In genomic region chr9:107615325-107615724, GRCh38 we compare ENCODE assay signal across 18 cellular contexts.
DNase-seq lines count a peak whose midpoint lies in the region; ATAC-seq and FAIRE-seq lines count a peak whose summit lies in the region.
"Had no signal": no experiment of that assay in that cellular context is flagged by ENCODE, and none has a peak within 500 bp of the region (broad histone marks: within the 10 kb centered on the region; RNA-seq: fewer than 3 reads in every experiment).

No MANE protein-coding gene starts in this region.

- intact Hi-C loops in dendritic cell treated with granulocyte-macrophage colony-stimulating factor and Interleukin-4, amounts not matched to agents 40 ng/mL and 50 ng/mL, for 4 days (cut with micrococcal nuclease), result no loop called here

- no peaks in the 10 kb centered on the region for H3K9me3 ChIP-seq in BLaER1 treated with 17β-estradiol and CSF1 and Interleukin-3, amounts not matched to agents 10 nM and 100 nM (replicated peaks in 1 of 11)
- H3K9me3 ChIP-seq in mesenchymal stem cell (ENCODE audit: control insufficient read depth, low read length) (no peaks in the 10 kb centered on the region), small intestine (ENCODE audit: control insufficient read depth, low read depth) (no peaks in the 10 kb centered on the region)
- H3K9me3 ChIP-seq: A549, SJCRH30 had no signal

- H3K9ac ChIP-seq in BLaER1 treated with 17β-estradiol and CSF1 and Interleukin-3, amounts not matched to agents 10 nM and 100 nM, result peak overlapping the region in 7 of 11 experiments; percentile 25 to 67 (median 53); a peak in 10 of 22 replicates
- peak overlapping the region; percentile 73 for H3K9ac ChIP-seq in mesenchymal stem cell (ENCODE audit: low read length)

- no peak for FAIRE-seq in small intestine (lab: Jason Lieb, UNC)
- FAIRE-seq: A549 had no signal

- H4K91ac ChIP-seq in mesenchymal stem cell (ENCODE audit: low read length), result no peak overlapping the region

- H3K4me3 Mint-ChIP-seq in dendritic cell treated with granulocyte-macrophage colony-stimulating factor and Interleukin-4, amounts not matched to agents 40 ng/mL and 50 ng/mL, for 4 days, result no peak overlapping the region
- H3K4me3 Mint-ChIP-seq: nephron had no signal

- H3K14ac ChIP-seq in mesenchymal stem cell (ENCODE audit: low read length in 2 of 2), result no peak overlapping the region

- no peak overlapping the region for H3K23ac ChIP-seq in mesenchymal stem cell (ENCODE audit: low read length in 2 of 2)

- H3K27me3 ChIP-seq in BLaER1 treated with 17β-estradiol and CSF1 and Interleukin-3, amounts not matched to agents 10 nM and 100 nM, result no peaks in the 10 kb centered on the region
- H3K27me3 ChIP-seq in mesenchymal stem cell (ENCODE audit: control insufficient read depth in 1 of 2, insufficient read depth in 1 of 2, low read length in 2 of 2) (no peaks in the 10 kb centered on the region), small intestine (ENCODE audit: control insufficient read depth in 2 of 2, insufficient read depth in 2 of 2, low read length in 2 of 2) (no peaks in the 10 kb centered on the region)
- H3K27me3 ChIP-seq: SJCRH30 had no signal

- H3K4me1 ChIP-seq in BLaER1 treated with 17β-estradiol and CSF1 and Interleukin-3, amounts not matched to agents 10 nM and 100 nM, result peaks cover 21 to 77% (median 65%) of the 10 kb centered on the region in 10 experiments
- H3K4me1 ChIP-seq in mesenchymal stem cell (ENCODE audit: control insufficient read depth, insufficient read depth, low read depth, low read length) (no peaks in the 10 kb centered on the region), small intestine (ENCODE audit: control insufficient read depth in 2 of 2, insufficient read depth in 1 of 2, low read depth in 1 of 2, low read length in 1 of 2) (no peaks in the 10 kb centered on the region)
- H3K4me1 ChIP-seq: A549, SJCRH30 had no signal

- peak overlapping the region; percentile 40 to 91 (median 81); a peak in 19 of 22 replicates for H3K27ac ChIP-seq in BLaER1 treated with 17β-estradiol and CSF1 and Interleukin-3, amounts not matched to agents 10 nM and 100 nM
- H3K27ac ChIP-seq in mesenchymal stem cell (ENCODE audit: low read length, poor library complexity, severe bottlenecking), result no peak overlapping the region
- no peak overlapping the region for H3K27ac ChIP-seq in small intestine (ENCODE audit: low read depth in 1 of 2, low read length in 1 of 2)
- H3K27ac ChIP-seq: A549, SJCRH30 had no signal

- H3K36me3 ChIP-seq in BLaER1 treated with 17β-estradiol and CSF1 and Interleukin-3, amounts not matched to agents 10 nM and 100 nM, result no peaks in the 10 kb centered on the region
- H3K36me3 ChIP-seq in mesenchymal stem cell (ENCODE audit: control insufficient read depth in 1 of 2, insufficient read depth in 2 of 2, low read depth in 1 of 2, low read length in 2 of 2) (no peaks in the 10 kb centered on the region), small intestine (ENCODE audit: control insufficient read depth in 2 of 2, insufficient read depth in 2 of 2, low read length in 2 of 2) (no peaks in the 10 kb centered on the region)
- H3K36me3 ChIP-seq: SJCRH30 had no signal

- H2BK5ac ChIP-seq in mesenchymal stem cell (ENCODE audit: low read depth, low read length, poor library complexity, severe bottlenecking), result no peak overlapping the region

- H2BK120ac ChIP-seq in mesenchymal stem cell (ENCODE audit: low read depth, low read length), result no peak overlapping the region

- no peaks in the 10 kb centered on the region for H3K9me3 Mint-ChIP-seq in dendritic cell treated with granulocyte-macrophage colony-stimulating factor and Interleukin-4, amounts not matched to agents 40 ng/mL and 50 ng/mL, for 4 days
- H3K9me3 Mint-ChIP-seq: nephron had no signal

- H2BK15ac ChIP-seq in mesenchymal stem cell (ENCODE audit: low read depth, poor library complexity, severe bottlenecking), result no peak overlapping the region

- no peak overlapping the region for H3K4ac ChIP-seq in mesenchymal stem cell (ENCODE audit: low read depth in 1 of 2, low read length in 2 of 2)

- no peaks in the 10 kb centered on the region for H3K36me3 Mint-ChIP-seq in dendritic cell treated with granulocyte-macrophage colony-stimulating factor and Interleukin-4, amounts not matched to agents 40 ng/mL and 50 ng/mL, for 4 days (ENCODE audit: low read depth)

- H3K79me1 ChIP-seq in mesenchymal stem cell (replicated peaks; ENCODE audit: low read length, poor library complexity, severe bottlenecking), result no peaks in the 10 kb centered on the region

- no peak overlapping the region for H2AFZ ChIP-seq in mesenchymal stem cell (ENCODE audit: low read depth, low read length)

- H2AK5ac ChIP-seq in mesenchymal stem cell (ENCODE audit: low read length, severe bottlenecking), result no peak overlapping the region

- peaks cover 2% of the 10 kb centered on the region for H3K27me3 Mint-ChIP-seq in dendritic cell treated with granulocyte-macrophage colony-stimulating factor and Interleukin-4, amounts not matched to agents 40 ng/mL and 50 ng/mL, for 4 days

- H4K8ac ChIP-seq in mesenchymal stem cell (ENCODE audit: low read length), result no peak overlapping the region

- ATAC-seq in GM21529 (IDR thresholded peaks at IDR 0.05; ENCODE audit: unreplicated experiment), result no peak
- ATAC-seq: A549 had no signal

- peak overlapping the region; percentile 39 for H3K27ac Mint-ChIP-seq in dendritic cell treated with granulocyte-macrophage colony-stimulating factor and Interleukin-4, amounts not matched to agents 40 ng/mL and 50 ng/mL, for 4 days
- H3K27ac Mint-ChIP-seq: nephron had no signal

- no peak overlapping the region for H2BK12ac ChIP-seq in mesenchymal stem cell (ENCODE audit: low read length in 2 of 2)

- peak overlapping the region in 9 of 11 experiments; percentile 6 to 82 (median 80); a peak in 16 of 22 replicates for H3K4me2 ChIP-seq in BLaER1 treated with 17β-estradiol and CSF1 and Interleukin-3, amounts not matched to agents 10 nM and 100 nM
- H3K4me2 ChIP-seq in mesenchymal stem cell (ENCODE audit: low read length, poor library complexity, severe bottlenecking), result no peak overlapping the region
- H3K4me2 ChIP-seq: A549 had no signal

- H4K20me1 ChIP-seq in BLaER1 treated with 17β-estradiol and CSF1 and Interleukin-3, amounts not matched to agents 10 nM and 100 nM, result no peaks in the 10 kb centered on the region

- no peak overlapping the region; a peak in 1 of 20 replicates for H3K4me3 ChIP-seq in BLaER1 treated with 17β-estradiol and CSF1 and Interleukin-3, amounts not matched to agents 10 nM and 100 nM
- H3K4me3 ChIP-seq in mesenchymal stem cell (ENCODE audit: insufficient read depth in 1 of 2, low read depth in 1 of 2, low read length in 2 of 2) (no peak overlapping the region), small intestine (ENCODE audit: low read depth in 1 of 2, low read length in 2 of 2) (no peak overlapping the region)
- H3K4me3 ChIP-seq: A549, lung, SJCRH30 had no signal

- WGBS in mesenchymal stem cell, result 88% methylated on average over 1 of the region's 1 CpG
- 60 to 85% (median 63%) methylated on average over 1 of the region's 1 CpG for WGBS in small intestine, 3 donors

- no peak overlapping the region for H3K18ac ChIP-seq in mesenchymal stem cell (ENCODE audit: low read depth in 1 of 2, low read length in 2 of 2)

- peak; percentile 91 to 99 for DNase-seq in NOMO-1 (lab: John Stamatoyannopoulos, UW; ENCODE audit: unreplicated experiment in 2 of 2)
- peak; percentile 71 for DNase-seq in mesenchymal stem cell
- no peak for DNase-seq in small intestine
- DNase-seq in NCI-H69 (lab: John Stamatoyannopoulos, UW), result no peak
- no peak for DNase-seq in stimulated activated CD4-positive, alpha-beta T cell treated with anti-CD3 and anti-CD28 coated beads, Interleukin-1b, Interleukin-23, amount 100 ng/mL, for 48 hours
- DNase-seq: activated CD4-positive, alpha-beta T cell treated with anti-CD3 and anti-CD28 coated beads for 1 hour; activated gamma-delta T cell; cerebellar nuclear complex; DND-41; NCI-H226; SJCRH30; stimulated activated naive CD4-positive, alpha-beta T cell treated with Interleukin-2 at 50 U/mL for 16 hours had no signal

- H3K4me1 Mint-ChIP-seq in dendritic cell treated with granulocyte-macrophage colony-stimulating factor and Interleukin-4, amounts not matched to agents 40 ng/mL and 50 ng/mL, for 4 days (ENCODE audit: low read depth), result peaks cover 47% of the 10 kb centered on the region
- H3K4me1 Mint-ChIP-seq: nephron had no signal

Comparison
In these comparisons a context has a peak if more than half of its experiments do, and no peak if none do; other contexts are left out.
1. H3K27ac ChIP-seq: peak in BLaER1 treated with 17β-estradiol and CSF1 and Interleukin-3, amounts not matched to agents 10 nM and 100 nM (11 of 11); none in mesenchymal stem cell (single experiment) and small intestine (0 of 2).
2. DNase-seq: peak in NOMO-1 (2 of 2) and mesenchymal stem cell (single experiment); none in small intestine (single experiment), NCI-H69 (single experiment) and stimulated activated CD4-positive, alpha-beta T cell treated with anti-CD3 and anti-CD28 coated beads, Interleukin-1b, Interleukin-23, amount 100 ng/mL, for 48 hours (single experiment).